In genomic region chr11:110301032-110301431, GRCh38 we compare ENCODE assay signal across 24 cellular contexts.
"Had no signal": no experiment of that assay in that cellular context is flagged by ENCODE, and none has a peak within 500 bp of the region (broad histone marks: within the 10 kb centered on the region; RNA-seq: fewer than 3 reads in every experiment).

No MANE protein-coding gene starts in this region.

- DNase-seq: Kasumi-1, MM.1S, NCI-H1048, NCI-H1105, NCI-H1417, NCI-H1436 treated with DMSO at 0.1 percent for 48 hours, NCI-H1694, NCI-H187 treated with DMSO at 0.1 percent for 48 hours, NCI-H2081 treated with DMSO at 0.1 percent for 48 hours, NCI-H2171, NCI-H226, NCI-H446, NCI-H510A, NCI-H524 treated with DMSO at 0.1 percent for 48 hours, NCI-H69, NCI-H774, Right ventricle myocardium superior, RPMI8226, SK-N-SH, SW 1271 had no signal

- H3K9me3 ChIP-seq: SK-N-SH had no signal

- H3K27ac ChIP-seq: HL-60, KMS-11 had no signal

- H3K4me3 ChIP-seq: K562 had no signal

- H3K27ac Mint-ChIP-seq: IgD-negative memory B cell had no signal

- H3K27me3 Mint-ChIP-seq: IgD-negative memory B cell had no signal

- ATAC-seq: K562 had no signal
